ENCODE assay signal across 1 cellular context in the genomic region with DNA sequence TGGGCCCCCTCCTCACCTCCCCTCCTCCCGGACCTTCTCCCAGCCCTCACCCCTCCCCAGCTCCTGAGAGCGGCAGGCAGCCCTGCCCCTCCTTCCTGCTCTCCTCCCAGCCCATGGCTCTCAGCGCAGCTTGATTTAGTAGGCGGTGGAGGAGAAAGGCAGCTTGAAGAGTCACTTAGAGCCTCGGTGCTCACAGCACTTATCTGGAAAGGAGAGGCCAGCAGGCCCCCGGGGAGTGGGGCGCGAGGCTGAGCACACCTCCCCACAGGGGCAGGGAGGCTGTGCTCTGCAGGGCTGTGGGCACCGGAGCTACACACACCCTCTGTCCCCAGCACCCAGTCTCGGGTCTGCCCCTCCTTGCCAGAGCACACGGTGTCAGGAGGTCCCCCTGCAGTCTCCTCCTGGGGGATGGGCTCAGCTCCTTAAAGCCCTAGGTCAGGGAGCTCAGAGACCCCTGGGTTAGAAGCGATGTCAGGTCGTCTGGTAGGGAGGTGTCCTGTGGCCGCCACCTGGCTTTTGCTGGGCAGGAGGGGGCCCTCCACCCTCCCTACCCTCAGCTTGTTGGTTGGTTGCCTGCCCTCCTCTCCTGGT.
A peak's percentile ranks its signal among the peaks of the same experiment; 100 is the strongest.
TF ChIP-seq lines count a peak whose summit lies in the region.

No MANE protein-coding gene starts in this region.

TF ChIP-seq in K562, 482 proteins besides CTCF, POLR2A, EP300 and RAD21 (continued from another document):
- TF ChIP-seq TSC22D4 (tag; IDR thresholded peaks at IDR 0.05) (no peak), HDAC1 (IDR thresholded peaks at IDR 0.05) (peak in 1 of 2 experiments; percentile 48; a peak in 1 of 4 replicates), MTF1 (CRISPR knock-in tag; IDR thresholded peaks at IDR 0.05; ENCODE audit: borderline replicate concordance) (no peak), ZKSCAN3 (CRISPR knock-in tag; IDR thresholded peaks at IDR 0.05) (no peak), ZNF785 (CRISPR knock-in tag; IDR thresholded peaks at IDR 0.05) (no peak), KLF10 (CRISPR knock-in tag; IDR thresholded peaks at IDR 0.05) (no peak), BDP1 (IDR thresholded peaks at IDR 0.05; ENCODE audit: insufficient read depth, insufficient read length) (no peak), ZNF764 (CRISPR knock-in tag; IDR thresholded peaks at IDR 0.05; ENCODE audit: low read depth) (no peak), TBL1XR1 (IDR thresholded peaks at IDR 0.05; ENCODE audit: low read length in 2 of 2) (no peak)
- TF ChIP-seq, protein P1, sequence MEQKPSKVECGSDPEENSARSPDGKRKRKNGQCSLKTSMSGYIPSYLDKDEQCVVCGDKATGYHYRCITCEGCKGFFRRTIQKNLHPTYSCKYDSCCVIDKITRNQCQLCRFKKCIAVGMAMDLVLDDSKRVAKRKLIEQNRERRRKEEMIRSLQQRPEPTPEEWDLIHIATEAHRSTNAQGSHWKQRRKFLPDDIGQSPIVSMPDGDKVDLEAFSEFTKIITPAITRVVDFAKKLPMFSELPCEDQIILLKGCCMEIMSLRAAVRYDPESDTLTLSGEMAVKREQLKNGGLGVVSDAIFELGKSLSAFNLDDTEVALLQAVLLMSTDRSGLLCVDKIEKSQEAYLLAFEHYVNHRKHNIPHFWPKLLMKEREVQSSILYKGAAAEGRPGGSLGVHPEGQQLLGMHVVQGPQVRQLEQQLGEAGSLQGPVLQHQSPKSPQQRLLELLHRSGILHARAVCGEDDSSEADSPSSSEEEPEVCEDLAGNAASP (IDR thresholded peaks at IDR 0.05) = no peak
- TF ChIP-seq, protein P2, sequence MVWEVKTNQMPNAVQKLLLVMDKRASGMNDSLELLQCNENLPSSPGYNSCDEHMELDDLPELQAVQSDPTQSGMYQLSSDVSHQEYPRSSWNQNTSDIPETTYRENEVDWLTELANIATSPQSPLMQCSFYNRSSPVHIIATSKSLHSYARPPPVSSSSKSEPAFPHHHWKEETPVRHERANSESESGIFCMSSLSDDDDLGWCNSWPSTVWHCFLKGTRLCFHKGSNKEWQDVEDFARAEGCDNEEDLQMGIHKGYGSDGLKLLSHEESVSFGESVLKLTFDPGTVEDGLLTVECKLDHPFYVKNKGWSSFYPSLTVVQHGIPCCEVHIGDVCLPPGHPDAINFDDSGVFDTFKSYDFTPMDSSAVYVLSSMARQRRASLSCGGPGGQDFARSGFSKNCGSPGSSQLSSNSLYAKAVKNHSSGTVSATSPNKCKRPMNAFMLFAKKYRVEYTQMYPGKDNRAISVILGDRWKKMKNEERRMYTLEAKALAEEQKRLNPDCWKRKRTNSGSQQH (CRISPR knock-in tag; IDR thresholded peaks at IDR 0.05) = 0 out of 2 replicates have a peak, but pooled peaks have one; percentile 8
- TF ChIP-seq, protein P3, sequence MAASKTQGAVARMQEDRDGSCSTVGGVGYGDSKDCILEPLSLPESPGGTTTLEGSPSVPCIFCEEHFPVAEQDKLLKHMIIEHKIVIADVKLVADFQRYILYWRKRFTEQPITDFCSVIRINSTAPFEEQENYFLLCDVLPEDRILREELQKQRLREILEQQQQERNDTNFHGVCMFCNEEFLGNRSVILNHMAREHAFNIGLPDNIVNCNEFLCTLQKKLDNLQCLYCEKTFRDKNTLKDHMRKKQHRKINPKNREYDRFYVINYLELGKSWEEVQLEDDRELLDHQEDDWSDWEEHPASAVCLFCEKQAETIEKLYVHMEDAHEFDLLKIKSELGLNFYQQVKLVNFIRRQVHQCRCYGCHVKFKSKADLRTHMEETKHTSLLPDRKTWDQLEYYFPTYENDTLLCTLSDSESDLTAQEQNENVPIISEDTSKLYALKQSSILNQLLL (CRISPR knock-in tag; IDR thresholded peaks at IDR 0.05; ENCODE audit: borderline replicate concordance) = no peak
